Comparison of ENCODE assay signal across 29 cellular contexts in the genomic region with DNA sequence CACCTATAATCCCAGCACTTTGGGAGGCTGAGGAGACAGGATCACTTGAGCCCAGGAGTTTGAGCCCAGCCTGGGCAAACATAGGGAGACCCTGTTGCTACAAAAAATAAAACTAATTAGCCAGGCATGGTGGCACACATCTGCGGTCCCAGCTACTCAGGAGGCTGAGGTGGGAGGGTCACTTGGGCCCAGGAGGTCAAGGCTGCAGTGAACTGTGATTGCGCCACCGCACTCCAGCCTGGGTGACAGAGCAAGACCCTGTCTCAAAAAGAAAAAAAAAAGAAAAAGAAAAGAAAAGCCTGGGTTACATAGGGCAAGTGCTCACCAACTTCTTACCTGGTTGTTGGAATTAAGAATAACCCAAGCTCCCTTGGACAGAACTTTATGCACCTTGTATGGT. TPM values are rescaled to one million over a fixed set of nuclear protein-coding genes. Genes with fewer than 3 reads are reported as not detected.
"Had no signal": no experiment of that assay in that cellular context is flagged by ENCODE, and none has a peak within 500 bp of the region (broad histone marks: within the 10 kb centered on the region; RNA-seq: fewer than 3 reads in every experiment).

No MANE protein-coding gene starts in this region.

- H3K27ac Mint-ChIP-seq: stimulated activated effector memory CD8-positive, alpha-beta T cell treated with anti-CD3 and anti-CD28 coated beads, Interleukin-12 subunit alpha, Interleukin-12 subunit beta, amount 100 ng/mL, for 72 hours; stimulated activated memory B cell treated with anti-CD40 and anti-IgM and Interleukin-4, amounts not matched to agents 10 μg/mL and 1 μg/mL and 100 μg/mL, for 72 hours; stimulated activated naive CD8-positive, alpha-beta T cell treated with anti-CD3 and anti-CD28 coated beads, Interleukin-15, amount 100 ng/mL, for 72 hours; stimulated activated naive CD8-positive, alpha-beta T cell treated with anti-CD3 and anti-CD28 coated beads, Interleukin-15, Interleukin-2, amounts not matched to agents 100 ng/mL and 50 ng/mL, for 24 hours; type B pancreatic cell had no signal

- H3K27me3 ChIP-seq: stomach, testis, thyroid gland, tibial artery, tibial nerve, transverse colon, upper lobe of left lung, uterus, vagina had no signal

- H3K27ac ChIP-seq: stomach, suprapubic skin, testis, thoracic aorta, thyroid gland, tibial artery, tibial nerve, transverse colon, upper lobe of left lung, upper lobe of right lung, uterus, vagina had no signal

- H3K9me3 Mint-ChIP-seq: stimulated activated effector memory CD8-positive, alpha-beta T cell treated with anti-CD3 and anti-CD28 coated beads, Interleukin-12 subunit alpha, Interleukin-12 subunit beta, amount 100 ng/mL, for 72 hours; stimulated activated memory B cell treated with anti-CD40 and anti-IgM and Interleukin-4, amounts not matched to agents 10 μg/mL and 1 μg/mL and 100 μg/mL, for 72 hours; stimulated activated naive CD8-positive, alpha-beta T cell treated with anti-CD3 and anti-CD28 coated beads, Interleukin-15, amount 100 ng/mL, for 72 hours; stimulated activated naive CD8-positive, alpha-beta T cell treated with anti-CD3 and anti-CD28 coated beads, Interleukin-15, Interleukin-2, amounts not matched to agents 100 ng/mL and 50 ng/mL, for 24 hours; type B pancreatic cell had no signal

- H3K36me3 Mint-ChIP-seq: stimulated activated effector memory CD8-positive, alpha-beta T cell treated with anti-CD3 and anti-CD28 coated beads, Interleukin-12 subunit alpha, Interleukin-12 subunit beta, amount 100 ng/mL, for 72 hours; stimulated activated memory B cell treated with anti-CD40 and anti-IgM and Interleukin-4, amounts not matched to agents 10 μg/mL and 1 μg/mL and 100 μg/mL, for 72 hours; stimulated activated naive B cell treated with anti-CD40 and anti-IgM and Interleukin-4, amounts not matched to agents 10 μg/mL and 1 μg/mL and 100 μg/mL, for 72 hours; type B pancreatic cell had no signal

- H3K4me3 ChIP-seq: stomach, suprapubic skin, testis, thoracic aorta, thyroid gland, tibial artery, tibial nerve, transverse colon, upper lobe of left lung, upper lobe of right lung, uterus, vagina had no signal

- H3K4me3 Mint-ChIP-seq: stimulated activated effector memory CD8-positive, alpha-beta T cell treated with anti-CD3 and anti-CD28 coated beads, Interleukin-12 subunit alpha, Interleukin-12 subunit beta, amount 100 ng/mL, for 72 hours; stimulated activated memory B cell treated with anti-CD40 and anti-IgM and Interleukin-4, amounts not matched to agents 10 μg/mL and 1 μg/mL and 100 μg/mL, for 72 hours; stimulated activated naive B cell treated with anti-CD40 and anti-IgM and Interleukin-4, amounts not matched to agents 10 μg/mL and 1 μg/mL and 100 μg/mL, for 72 hours; stimulated activated naive CD8-positive, alpha-beta T cell treated with anti-CD3 and anti-CD28 coated beads, Interleukin-15, Interleukin-2, amounts not matched to agents 100 ng/mL and 50 ng/mL, for 24 hours; type B pancreatic cell had no signal

- H3K9me3 ChIP-seq: stomach, suprapubic skin, testis, thoracic aorta, thyroid gland, tibial artery, tibial nerve, transverse colon, upper lobe of left lung, upper lobe of right lung, uterus, vagina had no signal

- ATAC-seq: stimulated activated effector memory CD8-positive, alpha-beta T cell treated with anti-CD3 and anti-CD28 coated beads, Interleukin-12 subunit alpha, Interleukin-12 subunit beta, amount 100 ng/mL, for 72 hours; stimulated activated memory B cell treated with anti-CD40 and anti-IgM and Interleukin-4, amounts not matched to agents 10 μg/mL and 1 μg/mL and 100 μg/mL, for 72 hours; stimulated activated naive B cell treated with anti-CD40 and anti-IgM and Interleukin-4, amounts not matched to agents 10 μg/mL and 1 μg/mL and 100 μg/mL, for 72 hours; stimulated activated naive CD8-positive, alpha-beta T cell treated with anti-CD3 and anti-CD28 coated beads, Interleukin-15, amount 100 ng/mL, for 72 hours; stimulated activated naive CD8-positive, alpha-beta T cell treated with anti-CD3 and anti-CD28 coated beads, Interleukin-15, Interleukin-2, amounts not matched to agents 100 U/mL and 50 U/mL, for 24 hours; upper lobe of right lung had no signal

- H3K27me3 Mint-ChIP-seq: stimulated activated naive B cell treated with anti-CD40 and anti-IgM and Interleukin-4, amounts not matched to agents 10 μg/mL and 1 μg/mL and 100 μg/mL, for 72 hours; stimulated activated naive CD8-positive, alpha-beta T cell treated with anti-CD3 and anti-CD28 coated beads, Interleukin-15, amount 100 ng/mL, for 72 hours; stimulated activated naive CD8-positive, alpha-beta T cell treated with anti-CD3 and anti-CD28 coated beads, Interleukin-15, Interleukin-2, amounts not matched to agents 100 ng/mL and 50 ng/mL, for 24 hours had no signal

- H3K4me1 ChIP-seq: stomach, testis, thyroid gland, tibial artery, tibial nerve, transverse colon, upper lobe of left lung, upper lobe of right lung, uterus, vagina had no signal

- FAIRE-seq: urothelium cell line had no signal

- H3K36me3 ChIP-seq: stomach, suprapubic skin, thoracic aorta, thyroid gland, tibial artery, tibial nerve, transverse colon, upper lobe of left lung, upper lobe of right lung, uterus, vagina had no signal

- DNase-seq: stimulated activated CD4-positive, alpha-beta T cell treated with anti-CD3 and anti-CD28 coated beads, Interleukin-2, amount 100 ng/mL, for 48 hours; stimulated activated CD4-positive, alpha-beta T cell treated with anti-CD3 and anti-CD28 coated beads, Interleukin-4, amount 100 ng/mL, for 1 hour; stimulated activated CD4-positive, alpha-beta T cell treated with anti-CD3 and anti-CD28 coated beads, Interleukin-4, amount 100 ng/mL, for 24 hours; stimulated activated CD4-positive, alpha-beta T cell treated with anti-CD3 and anti-CD28 coated beads, Interleukin-4, amount 100 ng/mL, for 4 hours; stimulated activated CD8-positive, alpha-beta memory T cell treated with anti-CD3 and anti-CD28 coated beads, Interleukin-4, amount 100 ng/mL, for 48 hours; stimulated activated naive B cell treated with anti-CD40 and anti-IgM and Interleukin-4, amounts not matched to agents 10 μg/mL and 1 μg/mL and 100 μg/mL, for 72 hours; stimulated activated naive CD4-positive, alpha-beta T cell; stimulated activated naive CD4-positive, alpha-beta T cell treated with Interleukin-2 at 50 U/mL for 16 hours; stimulated activated naive CD8-positive, alpha-beta T cell treated with anti-CD3 and anti-CD28 coated beads, Interleukin-15, amount 100 ng/mL, for 72 hours; stimulated activated naive CD8-positive, alpha-beta T cell treated with anti-CD3 and anti-CD28 coated beads, Interleukin-15, Interleukin-2, amounts not matched to agents 100 U/mL and 50 U/mL, for 24 hours; stomach; substantia nigra; testis; thyroid gland; tibial artery; transverse colon; trophoblast cell; upper lobe of left lung; upper lobe of right lung; uterus had no signal

RNA-seq across cellular contexts. Expression of gene MYB, which starts 14.6 kb away (rescaled TPM):
- total RNA-seq: thoracic aorta had no signal
